ENCODE assay signal across 9 cellular contexts in genomic region chr4:25330905-25331816, GRCh38. TPM values are rescaled to one million over a fixed set of nuclear protein-coding genes. Genes with fewer than 3 reads are reported as not detected.
A peak's percentile ranks its signal among the peaks of the same experiment; 100 is the strongest.
DNase-seq lines count a peak whose midpoint lies in the region; ATAC-seq and TF ChIP-seq lines count a peak whose summit lies in the region.
"Had no signal": no experiment of that assay in that cellular context is flagged by ENCODE, and none has a peak within 500 bp of the region (broad histone marks: within the 10 kb centered on the region; RNA-seq: fewer than 3 reads in every experiment).

No MANE protein-coding gene starts in this region.

- no peak for TF ChIP-seq POLR2A in adrenal gland (IDR thresholded peaks at IDR 0.05)

- peak overlapping the region; percentile 4 to 68 (median 59) for H3K27ac ChIP-seq in adrenal gland
- H3K27ac ChIP-seq in thoracic aorta = peak overlapping the region; percentile 54 to 70

- peak overlapping the region; percentile 98 for H3K27ac Mint-ChIP-seq in activated CD8-positive, alpha-beta memory T cell treated with anti-CD3 and anti-CD28 coated beads, Interleukin-2, amount 10 ng/mL, durations not matched to agents 7 days and 5 days

- TF ChIP-seq CTCF in adrenal gland (IDR thresholded peaks at IDR 0.05) (no peak), thoracic aorta (IDR thresholded peaks at IDR 0.05) (no peak)

- H3K9me3 ChIP-seq in adrenal gland (replicated peaks in 1 of 3) (no peaks in the 10 kb centered on the region), thoracic aorta (no peaks in the 10 kb centered on the region), MG63 (no peaks in the 10 kb centered on the region)

- H3K36me3 ChIP-seq in adrenal gland (replicated peaks in 1 of 2) (no peaks in the 10 kb centered on the region), thoracic aorta (no peaks in the 10 kb centered on the region), MG63 (no peaks in the 10 kb centered on the region)

- H3K4me3 ChIP-seq in adrenal gland (peak overlapping the region in 2 of 4 donors; percentile 8 to 35), thoracic aorta (peak overlapping the region; percentile 64), MG63 (no peak overlapping the region)

- 61 to 76% (median 64%) methylated on average over 12 of the region's 12 CpGs for WGBS in adrenal gland, 4 donors

- H3K4me1 ChIP-seq in adrenal gland (replicated peaks in 1 of 2) (peaks cover 11 to 12% of the 10 kb centered on the region in 2 donors), thoracic aorta (ENCODE audit: control insufficient read depth in 1 of 2, low read depth in 2 of 2) (peaks cover 7 to 19% of the 10 kb centered on the region in 2 donors)

- no peak for DNase-seq in activated CD8-positive, alpha-beta memory T cell treated with anti-CD3 and anti-CD28 coated beads, Interleukin-2, amount 10 ng/mL, durations not matched to agents 7 days and 5 days
- DNase-seq in activated CD8-positive, alpha-beta memory T cell treated with anti-CD3 and anti-CD28 coated beads, Interleukin-2, amount 50 U/mL, for 48 hours = no peak
- no peak for DNase-seq in adrenal gland
- DNase-seq in thoracic aorta (ENCODE audit: low spot score) = no peak
- DNase-seq in MG63 = no peak
- DNase-seq in cerebellar cortex (ENCODE audit: low spot score) = no peak
- no peak for DNase-seq in cardiac septum (ENCODE audit: low spot score)
- DNase-seq: stimulated activated CD4-positive, alpha-beta T cell treated with anti-CD3 and anti-CD28 coated beads, Interleukin-4, amount 100 ng/mL, for 1 hour had no signal

- CTCF ChIA-PET in activated CD8-positive, alpha-beta memory T cell treated with anti-CD3 and anti-CD28 coated beads, Interleukin-2, amount 10 ng/mL, durations not matched to agents 7 days and 5 days (lab: Charles Lee) = interaction anchor here (0.5 to 5.1 kb wide), 9 partner anchors 10 to 747 kb away, joined by 3 to 59 read pairs (median 4); partner anchors contain the start of genes DHX15 and ZCCHC4

- H3K9me3 Mint-ChIP-seq in activated CD8-positive, alpha-beta memory T cell treated with anti-CD3 and anti-CD28 coated beads, Interleukin-2, amount 10 ng/mL, durations not matched to agents 7 days and 5 days (ENCODE audit: low read depth) = no peaks in the 10 kb centered on the region

- peaks cover 7% of the 10 kb centered on the region for H3K36me3 Mint-ChIP-seq in activated CD8-positive, alpha-beta memory T cell treated with anti-CD3 and anti-CD28 coated beads, Interleukin-2, amount 10 ng/mL, durations not matched to agents 7 days and 5 days

- peaks cover 19% of the 10 kb centered on the region for H3K4me1 Mint-ChIP-seq in activated CD8-positive, alpha-beta memory T cell treated with anti-CD3 and anti-CD28 coated beads, Interleukin-2, amount 10 ng/mL, durations not matched to agents 7 days and 5 days

- intact Hi-C loops in adrenal gland (cut with DNase I) (no loop called here), cardiac septum (cut with DNase I) (no loop called here)

- no peaks in the 10 kb centered on the region for H3K27me3 Mint-ChIP-seq in activated CD8-positive, alpha-beta memory T cell treated with anti-CD3 and anti-CD28 coated beads, Interleukin-2, amount 10 ng/mL, durations not matched to agents 7 days and 5 days

- H3K27me3 ChIP-seq in adrenal gland (no peaks in the 10 kb centered on the region), thoracic aorta (replicated peaks; ENCODE audit: insufficient read depth) (no peaks in the 10 kb centered on the region), MG63 (no peaks in the 10 kb centered on the region)

- H3K4me3 Mint-ChIP-seq in activated CD8-positive, alpha-beta memory T cell treated with anti-CD3 and anti-CD28 coated beads, Interleukin-2, amount 10 ng/mL, durations not matched to agents 7 days and 5 days = peak overlapping the region; percentile 79

- ATAC-seq in activated CD8-positive, alpha-beta memory T cell treated with anti-CD3 and anti-CD28 coated beads, Interleukin-2, amount 10 ng/mL, durations not matched to agents 7 days and 5 days = peak; percentile 93
- peak; percentile 78 for ATAC-seq in HG03025 (IDR thresholded peaks at IDR 0.05; ENCODE audit: low FRiP score, unreplicated experiment)
- ATAC-seq in thoracic aorta (ENCODE audit: insufficient number of reproducible peaks, low FRiP score, low read depth) = no peak

RNA-seq across cellular contexts. Expression of gene ZCCHC4, which starts 18.6 kb away (rescaled TPM):
- total RNA-seq in activated CD8-positive, alpha-beta memory T cell treated with anti-CD3 and anti-CD28 coated beads, Interleukin-2, amount 10 ng/mL, durations not matched to agents 7 days and 5 days = 10 to 100 TPM; 11.1 to 13.8 TPM
- total RNA-seq in adrenal gland (10 to 100 TPM in 4 of 8 donors, 1 to 10 TPM in 4; 4.8 to 14.5 (median 10.5) TPM), thoracic aorta (10 to 100 TPM in 1 of 2 donors, 1 to 10 TPM in 1; 8.1 to 14.1 TPM), cardiac septum (8.0 TPM)
- polyA plus RNA-seq in adrenal gland = 10 to 100 TPM in 1 of 3 donors, 1 to 10 TPM in 2; 6.8 to 10.9 (median 8.4) TPM
- 6.7 and 10.9 TPM in 2 replicates for total RNA-seq in MG63 (2014; rRNA removed; shearing (Covaris generic); ENCODE audit: low replicate concordance)

RNA-seq across cellular contexts. Expression of gene ANAPC4, which starts 45.9 kb away (rescaled TPM):
- total RNA-seq in activated CD8-positive, alpha-beta memory T cell treated with anti-CD3 and anti-CD28 coated beads, Interleukin-2, amount 10 ng/mL, durations not matched to agents 7 days and 5 days = 10 to 100 TPM; 48.7 to 56.0 TPM
- 10 to 100 TPM; 14.0 to 83.0 (median 32.9) TPM for total RNA-seq in adrenal gland
- polyA plus RNA-seq in adrenal gland = 10 to 100 TPM; 19.7 to 95.4 (median 48.6) TPM
- 10 to 100 TPM; 41.0 to 41.1 TPM for total RNA-seq in thoracic aorta
- 13.4 and 15.0 TPM in 2 replicates for total RNA-seq in MG63 (2014; rRNA removed; shearing (Covaris generic); ENCODE audit: low replicate concordance)
- 14.2 TPM for total RNA-seq in cardiac septum
